ENCODE assay signal across 9 cellular contexts in genomic region chr1:213499444-213499843, GRCh38.
"Had no signal": no experiment of that assay in that cellular context is flagged by ENCODE, and none has a peak within 500 bp of the region (broad histone marks: within the 10 kb centered on the region; RNA-seq: fewer than 3 reads in every experiment).

No MANE protein-coding gene starts in this region.

- ATAC-seq: HCT116, HepG2 had no signal

- H3K4me3 ChIP-seq: GM23248, HAP-1 had no signal

- H3K4me1 Mint-ChIP-seq: IgD-negative memory B cell had no signal

- H3K27ac ChIP-seq: GM23248, HL-60 had no signal

- H3K36me3 Mint-ChIP-seq: IgD-negative memory B cell had no signal

- H3K9ac ChIP-seq: GM23248 had no signal

- H3K36me3 ChIP-seq: HAP-1 had no signal

- H3K4me3 Mint-ChIP-seq: HFFc6 had no signal

- H3K4me1 ChIP-seq: HAP-1 had no signal

- DNase-seq: GM23248, GOT3, H7, HFFc6 had no signal

- H3K9me3 ChIP-seq: HAP-1 had no signal

- H3K27ac Mint-ChIP-seq: HFFc6, IgD-negative memory B cell had no signal

- H2AFZ ChIP-seq: GM23248 had no signal

- H3K27me3 Mint-ChIP-seq: IgD-negative memory B cell had no signal

- FAIRE-seq: HepG2 had no signal
